17 cellular contexts compared by ENCODE assay signal in genomic region chr17:22510504-22510903, GRCh38.
"Had no signal": no experiment of that assay in that cellular context is flagged by ENCODE, and none has a peak within 500 bp of the region (broad histone marks: within the 10 kb centered on the region; RNA-seq: fewer than 3 reads in every experiment).

No MANE protein-coding gene starts in this region.

- H3K4me3 ChIP-seq: esophagus squamous epithelium, gastrocnemius medialis, heart right ventricle, left lung, lower lobe of right lung, mucosa of descending colon had no signal

- DNase-seq: cortex of kidney; effector CD4-positive, alpha-beta T cell; effector memory CD4-positive, alpha-beta T cell; esophagus squamous epithelium; foreskin fibroblast; foreskin melanocyte; gastrocnemius medialis; glutamatergic neuron; heart right ventricle; hippocampal formation; left lung; left ventricle myocardium superior; lower lobe of right lung; mesenchymal stem cell; mucosa of descending colon had no signal

- H3K27ac Mint-ChIP-seq: dendritic cell treated with granulocyte-macrophage colony-stimulating factor and Interleukin-4, amounts not matched to agents 40 ng/mL and 50 ng/mL, for 4 days; mesothelial cell of epicardium had no signal

- H3K9me3 ChIP-seq: gastrocnemius medialis, lower lobe of right lung had no signal

- H3K27me3 Mint-ChIP-seq: dendritic cell treated with granulocyte-macrophage colony-stimulating factor and Interleukin-4, amounts not matched to agents 40 ng/mL and 50 ng/mL, for 4 days had no signal

- ATAC-seq: gastrocnemius medialis, heart right ventricle, left lung, left ventricle myocardium superior, lower lobe of right lung, mucosa of descending colon had no signal

- H3K4me1 ChIP-seq: esophagus squamous epithelium, gastrocnemius medialis, heart right ventricle, left lung, lower lobe of right lung had no signal

- H3K4me1 Mint-ChIP-seq: mesothelial cell of epicardium had no signal

- H3K27me3 ChIP-seq: esophagus squamous epithelium, gastrocnemius medialis, left lung had no signal

- H3K4me3 Mint-ChIP-seq: dendritic cell treated with granulocyte-macrophage colony-stimulating factor and Interleukin-4, amounts not matched to agents 40 ng/mL and 50 ng/mL, for 4 days; mesothelial cell of epicardium had no signal

- H3K36me3 ChIP-seq: esophagus squamous epithelium, gastrocnemius medialis, heart right ventricle, left lung, lower lobe of right lung had no signal

- H3K27ac ChIP-seq: esophagus squamous epithelium, gastrocnemius medialis, heart right ventricle, left lung, lower lobe of right lung had no signal
